16 cellular contexts compared by ENCODE assay signal in genomic region chr1:226884116-226884515, GRCh38. TPM values are rescaled to one million over a fixed set of nuclear protein-coding genes. Genes with fewer than 3 reads are reported as not detected.
A peak's percentile ranks its signal among the peaks of the same experiment; 100 is the strongest.
DNase-seq lines count a peak whose midpoint lies in the region; ATAC-seq and TF ChIP-seq lines count a peak whose summit lies in the region.
"Had no signal": no experiment of that assay in that cellular context is flagged by ENCODE, and none has a peak within 500 bp of the region (broad histone marks: within the 10 kb centered on the region; RNA-seq: fewer than 3 reads in every experiment).

No MANE protein-coding gene starts in this region.

- no peak overlapping the region for H3K4me3 ChIP-seq in Karpas-422 (ENCODE audit: low read length)
- H3K4me3 ChIP-seq: K562, lower lobe of right lung, spleen, tibial artery had no signal

- H4K20me1 ChIP-seq in Karpas-422 (ENCODE audit: insufficient read depth, low read depth, low read length) = no peaks in the 10 kb centered on the region

- no peak overlapping the region for H3K4me3 Mint-ChIP-seq in activated CD4-positive, alpha-beta T cell treated with anti-CD3 and anti-CD28 coated beads for 36 hours
- no peak overlapping the region for H3K4me3 Mint-ChIP-seq in activated CD4-positive, alpha-beta memory T cell treated with anti-CD3 and anti-CD28 coated beads, Interleukin-2, amount 10 ng/mL, durations not matched to agents 7 days and 5 days
- no peak overlapping the region for H3K4me3 Mint-ChIP-seq in nephron progenitor cell

- no peaks in the 10 kb centered on the region for H3K79me2 ChIP-seq in Karpas-422 (ENCODE audit: low read length)

- H3K9me3 Mint-ChIP-seq in activated CD4-positive, alpha-beta T cell treated with anti-CD3 and anti-CD28 coated beads for 36 hours (ENCODE audit: low read depth) = no peaks in the 10 kb centered on the region
- no peaks in the 10 kb centered on the region for H3K9me3 Mint-ChIP-seq in activated CD4-positive, alpha-beta memory T cell treated with anti-CD3 and anti-CD28 coated beads, Interleukin-2, amount 10 ng/mL, durations not matched to agents 7 days and 5 days
- H3K9me3 Mint-ChIP-seq in nephron progenitor cell = no peaks in the 10 kb centered on the region

- CTCF ChIA-PET in activated CD4-positive, alpha-beta T cell treated with anti-CD3 and anti-CD28 coated beads for 36 hours (lab: Charles Lee) = interaction anchor here (0.7 to 0.9 kb wide), 4 partner anchors 55 to 260 kb away, joined by 3 read pairs; no protein-coding TSS in a partner anchor
- CTCF ChIA-PET in activated CD4-positive, alpha-beta memory T cell treated with anti-CD3 and anti-CD28 coated beads, Interleukin-2, amount 10 ng/mL, durations not matched to agents 7 days and 5 days (lab: Charles Lee) = interaction anchor here (0.7 to 3.7 kb wide), 5 partner anchors 32 to 476 kb away, joined by 3 to 14 read pairs (median 4); partner anchors contain the start of gene COQ8A

- no peak for DNase-seq in activated CD4-positive, alpha-beta T cell treated with anti-CD3 and anti-CD28 coated beads for 36 hours
- DNase-seq in activated CD4-positive, alpha-beta T cell treated with anti-CD3 and anti-CD28 coated beads, Interleukin-2, amount 50 U/mL, for 1 hour = no peak
- DNase-seq in Karpas-422 = peak; percentile 44
- DNase-seq in activated CD4-positive, alpha-beta memory T cell treated with anti-CD3 and anti-CD28 coated beads, Interleukin-2, amount 10 ng/mL, durations not matched to agents 7 days and 5 days = no peak
- no peak for DNase-seq in nephron progenitor cell
- DNase-seq in SW480 (ENCODE audit: low spot score) = no peak
- DNase-seq in HT-29 (ENCODE audit: low spot score) = no peak
- DNase-seq: activated CD4-positive, alpha-beta T cell treated with anti-CD3 and anti-CD28 coated beads, Interleukin-2, amount 50 U/mL, for 48 hours; cortex of kidney; DMS 273 treated with DMSO at 0.1 percent for 48 hours; lower lobe of right lung; NCI-H2029 had no signal

- no peak for TF ChIP-seq CTCF in nephron progenitor cell (IDR thresholded peaks at IDR 0.05)

- H3K9ac ChIP-seq in Karpas-422 (ENCODE audit: low read length) = no peak overlapping the region

- no peaks in the 10 kb centered on the region for H3K9me2 ChIP-seq in Karpas-422 (replicated peaks; ENCODE audit: insufficient read depth, low read length)

- intact Hi-C loops in activated CD4-positive, alpha-beta T cell treated with anti-CD3 and anti-CD28 coated beads for 36 hours (cut with DNase I, micrococcal nuclease) = loop anchor here in 1 of 2 experiments (5.0 to 10.0 kb wide), 2 partner anchors 182 to 851 kb away; partner anchors contain the start of genes JMJD4 and SNAP47

- POLR2A ChIA-PET in activated CD4-positive, alpha-beta T cell treated with anti-CD3 and anti-CD28 coated beads for 36 hours (lab: Charles Lee) = interaction anchor here (0.9 to 1.3 kb wide), 2 partner anchors 241 to 258 kb away, joined by 3 to 6 read pairs; no protein-coding TSS in a partner anchor
- POLR2A ChIA-PET in activated CD4-positive, alpha-beta memory T cell treated with anti-CD3 and anti-CD28 coated beads, Interleukin-2, amount 10 ng/mL, durations not matched to agents 7 days and 5 days (lab: Charles Lee) = interaction anchor here (0.7 to 3.5 kb wide), 6 partner anchors 9 to 477 kb away, joined by 3 to 82 read pairs (median 12); partner anchors contain the start of genes COQ8A and PSEN2

- peaks cover 13% of the 10 kb centered on the region for H3K4me1 ChIP-seq in Karpas-422 (ENCODE audit: low read length)
- H3K4me1 ChIP-seq: tibial artery had no signal

- H3K9me3 ChIP-seq in Karpas-422 (ENCODE audit: low read length) = no peaks in the 10 kb centered on the region
- H3K9me3 ChIP-seq: lower lobe of right lung, spleen, tibial artery had no signal

- H3K27me3 Mint-ChIP-seq in activated CD4-positive, alpha-beta T cell treated with anti-CD3 and anti-CD28 coated beads for 36 hours = no peaks in the 10 kb centered on the region
- no peaks in the 10 kb centered on the region for H3K27me3 Mint-ChIP-seq in activated CD4-positive, alpha-beta memory T cell treated with anti-CD3 and anti-CD28 coated beads, Interleukin-2, amount 10 ng/mL, durations not matched to agents 7 days and 5 days
- H3K27me3 Mint-ChIP-seq in nephron progenitor cell (ENCODE audit: low read depth, poor library complexity) = peaks cover 9% of the 10 kb centered on the region

- H3K4me2 ChIP-seq in Karpas-422 (ENCODE audit: low read depth, low read length, poor library complexity, severe bottlenecking) = no peak overlapping the region

- H3K36me3 ChIP-seq in Karpas-422 (ENCODE audit: insufficient read depth, low read length) = no peaks in the 10 kb centered on the region

- H3K27ac ChIP-seq in Karpas-422 (ENCODE audit: low read length) = no peak overlapping the region
- H3K27ac ChIP-seq: tibial artery had no signal

- no peak for ATAC-seq in activated CD4-positive, alpha-beta T cell treated with anti-CD3 and anti-CD28 coated beads for 36 hours
- no peak for ATAC-seq in GM21723 (IDR thresholded peaks at IDR 0.05; ENCODE audit: unreplicated experiment)
- ATAC-seq: K562, lower lobe of right lung had no signal

- H3K36me3 Mint-ChIP-seq in activated CD4-positive, alpha-beta T cell treated with anti-CD3 and anti-CD28 coated beads for 36 hours (ENCODE audit: low read depth) = no peaks in the 10 kb centered on the region
- H3K36me3 Mint-ChIP-seq in activated CD4-positive, alpha-beta memory T cell treated with anti-CD3 and anti-CD28 coated beads, Interleukin-2, amount 10 ng/mL, durations not matched to agents 7 days and 5 days (ENCODE audit: low read depth) = peaks cover 7% of the 10 kb centered on the region
- H3K36me3 Mint-ChIP-seq in nephron progenitor cell (ENCODE audit: low read depth) = peaks cover 22% of the 10 kb centered on the region

- H3K27ac Mint-ChIP-seq in activated CD4-positive, alpha-beta T cell treated with anti-CD3 and anti-CD28 coated beads for 36 hours = peak overlapping the region; percentile 56
- H3K27ac Mint-ChIP-seq in activated CD4-positive, alpha-beta memory T cell treated with anti-CD3 and anti-CD28 coated beads, Interleukin-2, amount 10 ng/mL, durations not matched to agents 7 days and 5 days = peak overlapping the region; percentile 87
- peak overlapping the region; percentile 22 for H3K27ac Mint-ChIP-seq in nephron progenitor cell

- H3K4me1 Mint-ChIP-seq in activated CD4-positive, alpha-beta T cell treated with anti-CD3 and anti-CD28 coated beads for 36 hours = peaks cover 53% of the 10 kb centered on the region
- peaks cover 58% of the 10 kb centered on the region for H3K4me1 Mint-ChIP-seq in activated CD4-positive, alpha-beta memory T cell treated with anti-CD3 and anti-CD28 coated beads, Interleukin-2, amount 10 ng/mL, durations not matched to agents 7 days and 5 days
- H3K4me1 Mint-ChIP-seq in nephron progenitor cell = peaks cover 30% of the 10 kb centered on the region

- H3K27me3 ChIP-seq in Karpas-422 (ENCODE audit: low read length) = no peaks in the 10 kb centered on the region
- H3K27me3 ChIP-seq: spleen, tibial artery had no signal

- no peak overlapping the region for H2AFZ ChIP-seq in Karpas-422 (ENCODE audit: low read length)

RNA-seq across cellular contexts. Expression of gene PSEN2, which starts 13.7 kb away (rescaled TPM):
- total RNA-seq in activated CD4-positive, alpha-beta T cell treated with anti-CD3 and anti-CD28 coated beads for 36 hours = 1 to 10 TPM; 2.2 to 3.2 TPM
- total RNA-seq in Karpas-422 (2014; rRNA removed; shearing (Covaris generic); ENCODE audit: low replicate concordance) = not detected in 2 replicates
- total RNA-seq in activated CD4-positive, alpha-beta memory T cell treated with anti-CD3 and anti-CD28 coated beads, Interleukin-2, amount 10 ng/mL, durations not matched to agents 7 days and 5 days = 1 to 10 TPM; 4.5 to 4.9 TPM
- 16.2 and 18.0 TPM in 2 replicates for total RNA-seq in HT-29 (2014; rRNA removed; shearing (Covaris generic))

RNA-seq across cellular contexts. Expression of gene COQ8A, which starts 56.0 kb away (rescaled TPM):
- total RNA-seq in activated CD4-positive, alpha-beta T cell treated with anti-CD3 and anti-CD28 coated beads for 36 hours = 10 to 100 TPM; 21.3 to 26.9 TPM
- total RNA-seq in Karpas-422 (2014; rRNA removed; shearing (Covaris generic); ENCODE audit: low replicate concordance) = 12.7 and 22.6 TPM in 2 replicates
- total RNA-seq in activated CD4-positive, alpha-beta memory T cell treated with anti-CD3 and anti-CD28 coated beads, Interleukin-2, amount 10 ng/mL, durations not matched to agents 7 days and 5 days = 10 to 100 TPM; 18.1 to 18.5 TPM
- total RNA-seq in HT-29 (2014; rRNA removed; shearing (Covaris generic)) = 41.0 and 42.0 TPM in 2 replicates

Comparison
In these comparisons a context has a peak if more than half of its experiments do, and no peak if none do; other contexts are left out.
1. H3K27ac Mint-ChIP-seq: peak in every context shown above with its lines; median percentile 87 in activated CD4-positive, alpha-beta memory T cell treated with anti-CD3 and anti-CD28 coated beads, Interleukin-2, amount 10 ng/mL, durations not matched to agents 7 days and 5 days; 56 in activated CD4-positive, alpha-beta T cell treated with anti-CD3 and anti-CD28 coated beads for 36 hours; 22 in nephron progenitor cell.